In the genomic region with DNA sequence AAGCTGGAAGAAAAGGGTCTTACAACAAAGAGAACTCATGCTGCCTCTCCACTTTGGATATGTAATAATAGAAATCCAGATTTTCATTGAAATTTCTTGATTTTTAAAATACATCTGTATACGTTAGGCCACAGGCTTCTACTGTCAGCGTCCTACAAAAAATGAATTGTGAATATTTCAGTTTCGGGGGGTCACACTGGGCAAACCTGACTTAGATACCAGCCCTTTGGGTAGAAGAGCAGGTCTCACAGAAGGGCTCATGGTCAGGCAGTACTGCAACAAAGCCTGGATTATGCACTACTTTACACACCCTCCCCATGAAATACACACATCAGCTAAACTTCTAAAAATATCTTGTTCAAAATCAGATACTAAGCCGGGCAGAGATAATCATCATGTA, we compare ENCODE assay signal across 5 cellular contexts.
"Had no signal": no experiment of that assay in that cellular context is flagged by ENCODE, and none has a peak within 500 bp of the region (broad histone marks: within the 10 kb centered on the region; RNA-seq: fewer than 3 reads in every experiment).

No MANE protein-coding gene starts in this region.

- DNase-seq: IMR-90, KBM-7, KG1 had no signal

- H3K4me3 ChIP-seq: K562 had no signal

- H3K27ac ChIP-seq: HL-60 had no signal
